9 cellular contexts compared by ENCODE assay signal in genomic region chr3:192727032-192727847, GRCh38. TPM values are rescaled to one million over a fixed set of nuclear protein-coding genes. Genes with fewer than 3 reads are reported as not detected.
DNase-seq lines count a peak whose midpoint lies in the region; ATAC-seq, FAIRE-seq and TF ChIP-seq lines count a peak whose summit lies in the region.
"Had no signal": no experiment of that assay in that cellular context is flagged by ENCODE, and none has a peak within 500 bp of the region (broad histone marks: within the 10 kb centered on the region; RNA-seq: fewer than 3 reads in every experiment).

Gene FGF12 (minus strand): TSS chr3:192727541.

- no peak within 1 kb of the TSS for H3K9ac ChIP-seq in endothelial cell of umbilical vein (replicated peaks; ENCODE audit: extremely low read depth, insufficient read depth, low read length)

- TF ChIP-seq EP300 in upper lobe of left lung (IDR thresholded peaks at IDR 0.05): no peak

- CTCF ChIA-PET in endothelial cell of umbilical vein (lab: Charles Lee): no interaction called here

- no peaks in the 10 kb centered on the region for H3K79me2 ChIP-seq in endothelial cell of umbilical vein (ENCODE audit: control insufficient read depth, insufficient read depth, low read length)

- no peaks in the 10 kb centered on the region for H3K9me1 ChIP-seq in endothelial cell of umbilical vein (replicated peaks; ENCODE audit: control insufficient read depth, extremely low read depth, insufficient read depth, low read length)

- no peaks in the 10 kb centered on the region for H3K4me1 Mint-ChIP-seq in stimulated activated naive CD8-positive, alpha-beta T cell treated with anti-CD3 and anti-CD28 coated beads, Interleukin-15, amount 100 ng/mL, for 72 hours
- peaks cover 13% of the 10 kb centered on the region for H3K4me1 Mint-ChIP-seq in mesothelial cell of epicardium
- H3K4me1 Mint-ChIP-seq in immature natural killer cell: no peaks in the 10 kb centered on the region

- 5% methylated on average over 25 to 36 of the region's 36 CpGs for WGBS in upper lobe of left lung, 2 donors

- no peak within 1 kb of the TSS for H3K4me2 ChIP-seq in endothelial cell of umbilical vein (ENCODE audit: insufficient read depth, low read length)

- no peak within 1 kb of the TSS for H2AFZ ChIP-seq in endothelial cell of umbilical vein (ENCODE audit: low read depth, low read length)

- intact Hi-C loops in endothelial cell of umbilical vein (cut with micrococcal nuclease): loop anchor here (1.0 kb wide), 1 partner anchor 213 kb away; no protein-coding TSS in a partner anchor

- H3K36me3 ChIP-seq in endothelial cell of umbilical vein (ENCODE audit: control insufficient read depth in 2 of 2, extremely low read depth in 1 of 2, insufficient read depth in 2 of 2, low read length in 2 of 2): no peaks in the 10 kb centered on the region
- no peaks in the 10 kb centered on the region for H3K36me3 ChIP-seq in upper lobe of left lung

- no peaks in the 10 kb centered on the region for H3K36me3 Mint-ChIP-seq in mesothelial cell of epicardium
- no peaks in the 10 kb centered on the region for H3K36me3 Mint-ChIP-seq in immature natural killer cell

- TF ChIP-seq POLR2A in endothelial cell of umbilical vein (IDR thresholded peaks at IDR 0.05; ENCODE audit: low read depth, low read length) (no peak), upper lobe of left lung (IDR thresholded peaks at IDR 0.05) (no peak)

- peak; percentile 3 for DNase-seq in stimulated activated naive CD8-positive, alpha-beta T cell treated with anti-CD3 and anti-CD28 coated beads, Interleukin-15, Interleukin-2, amounts not matched to agents 100 U/mL and 50 U/mL, for 24 hours
- DNase-seq in stimulated activated naive CD8-positive, alpha-beta T cell treated with anti-CD3 and anti-CD28 coated beads, Interleukin-15, amount 100 ng/mL, for 72 hours: no peak
- DNase-seq in endothelial cell of umbilical vein (ENCODE audit: low read depth, low spot score) (peak; percentile 5), mesothelial cell of epicardium (ENCODE audit: low spot score in 2 of 2, unreplicated experiment in 2 of 2) (peak; percentile 70 to 82), upper lobe of left lung (peak; percentile 41 to 85), immature natural killer cell (no peak)

- TF ChIP-seq CTCF in endothelial cell of umbilical vein (IDR thresholded peaks at IDR 0.05; ENCODE audit: extremely low read depth in 1 of 2, insufficient read depth in 1 of 2, low read depth in 1 of 2, low read length in 2 of 2): no peak
- TF ChIP-seq CTCF in mesothelial cell of epicardium (IDR thresholded peaks at IDR 0.05; ENCODE audit: unreplicated experiment): no peak
- TF ChIP-seq CTCF in upper lobe of left lung (IDR thresholded peaks at IDR 0.05): no peak

- H4K20me1 ChIP-seq in endothelial cell of umbilical vein (replicated peaks; ENCODE audit: control insufficient read depth, extremely low read depth, insufficient read depth, low read length): no peaks in the 10 kb centered on the region

- POLR2A ChIA-PET in endothelial cell of umbilical vein (lab: Charles Lee): no interaction called here

- FAIRE-seq in endothelial cell of umbilical vein (lab: Jason Lieb, UNC): no peak

- H3K9me3 ChIP-seq in endothelial cell of umbilical vein (replicated peaks; ENCODE audit: control insufficient read depth, insufficient read depth, low read length): no peaks in the 10 kb centered on the region
- H3K9me3 ChIP-seq in upper lobe of left lung: no peaks in the 10 kb centered on the region

- H3K4me1 ChIP-seq in endothelial cell of umbilical vein (ENCODE audit: control insufficient read depth, extremely low read depth, insufficient read depth, low read length) (no peaks in the 10 kb centered on the region), upper lobe of left lung (peaks cover 0 to 11% (median 5%) of the 10 kb centered on the region in 4 donors)

- H3K9me3 Mint-ChIP-seq in stimulated activated naive CD8-positive, alpha-beta T cell treated with anti-CD3 and anti-CD28 coated beads, Interleukin-15, amount 100 ng/mL, for 72 hours: no peaks in the 10 kb centered on the region
- no peaks in the 10 kb centered on the region for H3K9me3 Mint-ChIP-seq in mesothelial cell of epicardium
- H3K9me3 Mint-ChIP-seq in immature natural killer cell: peaks cover 0 to 20% (median 2%) of the 10 kb centered on the region in 6 donors
- H3K9me3 Mint-ChIP-seq: CD4-positive, alpha-beta T cell had no signal

- no peak within 1 kb of the TSS for H3K4me3 ChIP-seq in endothelial cell of umbilical vein (replicated peaks in 1 of 3; ENCODE audit: insufficient read depth in 1 of 3, low read depth in 1 of 3, low read length in 3 of 3)
- H3K4me3 ChIP-seq in upper lobe of left lung: peak within 1 kb of the TSS in 3 of 4 donors; percentile 17 to 25 (median 20)

- no peak within 1 kb of the TSS for H3K27ac Mint-ChIP-seq in stimulated activated naive CD8-positive, alpha-beta T cell treated with anti-CD3 and anti-CD28 coated beads, Interleukin-15, amount 100 ng/mL, for 72 hours
- H3K27ac Mint-ChIP-seq in mesothelial cell of epicardium (no peak within 1 kb of the TSS), immature natural killer cell (no peak within 1 kb of the TSS)
- H3K27ac Mint-ChIP-seq: CD4-positive, alpha-beta T cell had no signal

- H3K27me3 Mint-ChIP-seq in stimulated activated naive CD8-positive, alpha-beta T cell treated with anti-CD3 and anti-CD28 coated beads, Interleukin-15, amount 100 ng/mL, for 72 hours: peaks cover 42% of the 10 kb centered on the region
- H3K27me3 Mint-ChIP-seq in mesothelial cell of epicardium (ENCODE audit: low read depth) (peaks cover 50% of the 10 kb centered on the region), immature natural killer cell (ENCODE audit: low read depth in 3 of 3) (peaks cover 2 to 8% (median 5%) of the 10 kb centered on the region in 3 donors)

- dilution Hi-C loops in endothelial cell of umbilical vein (cut with MboI; ENCODE audit: extremely low pct_ligation_motif_present, low sequenced_read_pairs): no loop called here

- H3K4me3 Mint-ChIP-seq in stimulated activated naive CD8-positive, alpha-beta T cell treated with anti-CD3 and anti-CD28 coated beads, Interleukin-15, amount 100 ng/mL, for 72 hours: no peak within 1 kb of the TSS
- H3K4me3 Mint-ChIP-seq in mesothelial cell of epicardium: peak within 1 kb of the TSS; percentile 54
- H3K4me3 Mint-ChIP-seq in immature natural killer cell: no peak within 1 kb of the TSS
- H3K4me3 Mint-ChIP-seq: CD4-positive, alpha-beta T cell had no signal

- no peak for ATAC-seq in stimulated activated naive CD8-positive, alpha-beta T cell treated with anti-CD3 and anti-CD28 coated beads, Interleukin-15, Interleukin-2, amounts not matched to agents 100 U/mL and 50 U/mL, for 24 hours
- ATAC-seq in stimulated activated naive CD8-positive, alpha-beta T cell treated with anti-CD3 and anti-CD28 coated beads, Interleukin-15, amount 100 ng/mL, for 72 hours: no peak
- peak; percentile 67 to 83 for ATAC-seq in upper lobe of left lung (ENCODE audit: low FRiP score in 2 of 2)
- no peak for ATAC-seq in GM19467 (IDR thresholded peaks at IDR 0.05; ENCODE audit: unreplicated experiment)

- no peak within 1 kb of the TSS for H3K27ac ChIP-seq in endothelial cell of umbilical vein (ENCODE audit: insufficient read depth, low read depth, low read length)
- H3K27ac ChIP-seq in upper lobe of left lung: no peak within 1 kb of the TSS

- H3K27me3 ChIP-seq in endothelial cell of umbilical vein (ENCODE audit: control insufficient read depth in 2 of 2, insufficient read depth in 2 of 2, low read length in 2 of 2): peaks cover 0 to 5% of the 10 kb centered on the region in 2 experiments
- H3K27me3 ChIP-seq in upper lobe of left lung: no peaks in the 10 kb centered on the region

- BruUV-seq in endothelial cell of umbilical vein (replicated peaks; lab: Mats Ljungman, UMichigan): no TSS peak

TF ChIP-seq in endothelial cell of umbilical vein, 7 proteins besides CTCF, POLR2A, EP300 and RAD21:
- TF ChIP-seq EZH2 (IDR thresholded peaks at IDR 0.05; ENCODE audit: borderline replicate concordance, low read depth, low read length, severe bottlenecking) (no peak), MYC (IDR thresholded peaks at IDR 0.05; ENCODE audit: low read depth, low read length) (no peak), FOS (IDR thresholded peaks at IDR 0.05; ENCODE audit: borderline replicate concordance, insufficient read depth, low read length) (no peak), GATA2 (IDR thresholded peaks at IDR 0.05; ENCODE audit: insufficient read depth, insufficient read length, low read depth, low read length) (no peak), POLR2AphosphoS5 (IDR thresholded peaks at IDR 0.05; ENCODE audit: insufficient read depth, low read depth, low read length) (no peak), JUN (IDR thresholded peaks at IDR 0.05; ENCODE audit: borderline replicate concordance, insufficient read depth, insufficient read length, low read depth) (no peak)
- TF ChIP-seq, protein P1, sequence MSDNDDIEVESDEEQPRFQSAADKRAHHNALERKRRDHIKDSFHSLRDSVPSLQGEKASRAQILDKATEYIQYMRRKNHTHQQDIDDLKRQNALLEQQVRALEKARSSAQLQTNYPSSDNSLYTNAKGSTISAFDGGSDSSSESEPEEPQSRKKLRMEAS (IDR thresholded peaks at IDR 0.05; ENCODE audit: insufficient read depth, insufficient read length): no peak

RNA-seq across cellular contexts. Expression of gene FGF12, which starts in this region (rescaled TPM):
- not detected for polyA plus RNA-seq in PFSK-1 (2012; ENCODE audit: insufficient read length, low read depth)
- 1.1 and 2.5 TPM in 2 replicates for total RNA-seq in endothelial cell of umbilical vein
- polyA plus RNA-seq in endothelial cell of umbilical vein: 0.72 and 0.76 TPM in 2 replicates
- 0.98 and 1.7 TPM in 2 replicates for polyA plus RNA-seq in endothelial cell of umbilical vein (2011; cell fraction: cytosol; rRNA removed)
- polyA plus RNA-seq in endothelial cell of umbilical vein (2011; cell fraction: nucleus; rRNA removed): 0.76 and 0.82 TPM in 2 replicates
- 1.0 and 2.1 TPM in 2 replicates for polyA plus RNA-seq in endothelial cell of umbilical vein (2012)
- polyA minus RNA-seq in endothelial cell of umbilical vein: 0.83 and 1.8 TPM in 2 replicates
- 3.6 TPM for polyA minus RNA-seq in endothelial cell of umbilical vein (2011; cell fraction: cytosol; rRNA and poly(A)+ RNA removed)
- polyA minus RNA-seq in endothelial cell of umbilical vein (2011; cell fraction: nucleus; rRNA and poly(A)+ RNA removed): 2.0 and 3.0 TPM in 2 replicates
- 0.97 to 1.2 TPM (median 1.0 TPM) in 3 replicates for total RNA-seq in mesothelial cell of epicardium
- total RNA-seq in upper lobe of left lung: 1 to 10 TPM in 5 of 6 donors, under 1 TPM in 1; 0.83 to 5.3 (median 2.2) TPM
- polyA plus RNA-seq in immature natural killer cell: not detected
- total RNA-seq: CD4-positive, alpha-beta T cell had no signal

Comparison
In these comparisons a context has a peak if more than half of its experiments do, and no peak if none do; other contexts are left out.
1. DNase-seq: peak in stimulated activated naive CD8-positive, alpha-beta T cell treated with anti-CD3 and anti-CD28 coated beads, Interleukin-15, Interleukin-2, amounts not matched to agents 100 U/mL and 50 U/mL, for 24 hours (single experiment), endothelial cell of umbilical vein (single experiment), mesothelial cell of epicardium (2 of 2) and upper lobe of left lung (2 of 2); none in stimulated activated naive CD8-positive, alpha-beta T cell treated with anti-CD3 and anti-CD28 coated beads, Interleukin-15, amount 100 ng/mL, for 72 hours (0 of 2) and immature natural killer cell (0 of 3).
2. ATAC-seq: peak in upper lobe of left lung (2 of 2); none in stimulated activated naive CD8-positive, alpha-beta T cell treated with anti-CD3 and anti-CD28 coated beads, Interleukin-15, Interleukin-2, amounts not matched to agents 100 U/mL and 50 U/mL, for 24 hours (single experiment), stimulated activated naive CD8-positive, alpha-beta T cell treated with anti-CD3 and anti-CD28 coated beads, Interleukin-15, amount 100 ng/mL, for 72 hours (single experiment) and GM19467 (single experiment).
3. H3K4me3 ChIP-seq: peak in upper lobe of left lung (3 of 4); none in endothelial cell of umbilical vein (0 of 3).